8 cellular contexts compared by ENCODE assay signal in genomic region chr7:151244156-151244870, GRCh38. TPM values are rescaled to one million over a fixed set of nuclear protein-coding genes. Genes with fewer than 3 reads are reported as not detected.
DNase-seq lines count a peak whose midpoint lies in the region; ATAC-seq and TF ChIP-seq lines count a peak whose summit lies in the region.

No MANE protein-coding gene starts in this region.

- TF ChIP-seq POLR2A in GM18505 (IDR thresholded peaks at IDR 0.05; ENCODE audit: borderline replicate concordance, extremely low read depth, insufficient read depth, insufficient read length): no peak

- TF ChIP-seq CTCF in GM12873 (IDR thresholded peaks at IDR 0.05; ENCODE audit: insufficient read depth, low read depth, low read length, missing control alignments): peak; percentile 86
- peak in 1 of 3 donors; percentile 26 for TF ChIP-seq CTCF in omental fat pad (IDR thresholded peaks at IDR 0.05)

- DNase-seq in AG08395 (ENCODE audit: low spot score) (peak; percentile 77), NCI-H460 (ENCODE audit: extremely low read depth, low read depth) (peak; percentile 47), fibroblast of gingiva (ENCODE audit: low read depth) (peak; percentile 31), omental fat pad (ENCODE audit: low spot score) (no peak), GOT3 (lab: John Stamatoyannopoulos, UW) (no peak)
- DNase-seq in activated T-cell treated with anti-CD3 and anti-CD28 coated beads, Interleukin-2, amount 50 U/mL, for 1 hour: peak; percentile 63

- peak; percentile 20 for ATAC-seq in omental fat pad (ENCODE audit: low FRiP score)
- no peak for ATAC-seq in GM18505 (IDR thresholded peaks at IDR 0.05; ENCODE audit: unreplicated experiment)

RNA-seq across cellular contexts. Expression of gene SMARCD3, which starts 4.2 kb away (rescaled TPM):
- total RNA-seq in NCI-H460 (2014; rRNA removed; shearing (Covaris generic)): 39.0 and 43.5 TPM in 2 replicates
- polyA plus RNA-seq in NCI-H460 (2014; cell fraction: nucleus; rRNA removed): 146 and 166 TPM in 2 replicates
- total RNA-seq in omental fat pad: 10 to 100 TPM; 19.7 to 57.5 (median 31.2) TPM

RNA-seq across cellular contexts. Expression of gene CHPF2, which starts 12.0 kb away (rescaled TPM):
- 33.3 and 33.7 TPM in 2 replicates for total RNA-seq in NCI-H460 (2014; rRNA removed; shearing (Covaris generic))
- polyA plus RNA-seq in NCI-H460 (2014; cell fraction: nucleus; rRNA removed): 71.4 and 79.1 TPM in 2 replicates
- 10 to 100 TPM; 22.3 to 44.9 (median 34.0) TPM for total RNA-seq in omental fat pad

RNA-seq across cellular contexts. Expression of gene ABCF2, which starts 17.3 kb away (rescaled TPM):
- total RNA-seq in NCI-H460 (2014; rRNA removed; shearing (Covaris generic)): 70.0 and 73.6 TPM in 2 replicates
- polyA plus RNA-seq in NCI-H460 (2014; cell fraction: nucleus; rRNA removed): 53.1 and 67.7 TPM in 2 replicates
- total RNA-seq in omental fat pad: 10 to 100 TPM; 28.5 to 93.4 (median 44.7) TPM

RNA-seq across cellular contexts. Expression of gene H2BK1, which starts 34.0 kb away (rescaled TPM):
- not detected in 2 replicates for total RNA-seq in NCI-H460 (2014; rRNA removed; shearing (Covaris generic))
- polyA plus RNA-seq in NCI-H460 (2014; cell fraction: nucleus; rRNA removed): not detected in 2 replicates
- not detected for total RNA-seq in omental fat pad

RNA-seq across cellular contexts. Expression of gene ASB10, which starts 57.3 kb away (rescaled TPM):
- total RNA-seq in NCI-H460 (2014; rRNA removed; shearing (Covaris generic)): not detected in 2 replicates
- not detected in 2 replicates for polyA plus RNA-seq in NCI-H460 (2014; cell fraction: nucleus; rRNA removed)
- not detected for total RNA-seq in omental fat pad

Comparison
In these comparisons a context has a peak if more than half of its experiments do, and no peak if none do; other contexts are left out.
1. DNase-seq: peak in AG08395 (single experiment), NCI-H460 (single experiment), activated T-cell treated with anti-CD3 and anti-CD28 coated beads, Interleukin-2, amount 50 U/mL, for 1 hour (single experiment) and fibroblast of gingiva (single experiment); none in omental fat pad (single experiment) and GOT3 (single experiment).